Comparison of ENCODE assay signal across 2 cellular contexts in the genomic region with DNA sequence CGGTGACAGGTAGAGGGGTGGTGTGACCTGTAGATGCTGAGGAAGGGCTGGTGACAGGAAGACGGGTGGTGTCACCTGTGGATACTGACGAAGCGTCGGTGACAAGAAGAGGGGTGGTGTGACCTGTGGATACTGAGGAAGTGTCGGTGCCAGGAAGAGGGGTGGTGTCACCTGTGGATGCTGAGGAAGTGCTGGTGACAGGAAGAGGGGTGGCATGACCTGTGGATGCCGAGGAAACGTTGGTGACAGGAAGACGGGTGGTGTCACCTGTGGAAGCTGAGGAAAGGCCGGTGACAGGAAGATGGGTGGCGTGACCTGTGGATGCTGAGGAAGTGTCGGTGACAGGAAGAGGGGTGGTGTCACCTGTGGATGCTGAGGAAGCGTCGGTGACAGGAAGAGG. TPM values are rescaled to one million over a fixed set of nuclear protein-coding genes. Genes with fewer than 3 reads are reported as not detected.
"Had no signal": no experiment of that assay in that cellular context is flagged by ENCODE, and none has a peak within 500 bp of the region (broad histone marks: within the 10 kb centered on the region; RNA-seq: fewer than 3 reads in every experiment).

No MANE protein-coding gene starts in this region.

RNA-seq across cellular contexts. Expression of a gene that starts 27.7 kb away (rescaled TPM):
- total RNA-seq: chondrocyte, pulmonary artery endothelial cell had no signal
